In the genomic region with DNA sequence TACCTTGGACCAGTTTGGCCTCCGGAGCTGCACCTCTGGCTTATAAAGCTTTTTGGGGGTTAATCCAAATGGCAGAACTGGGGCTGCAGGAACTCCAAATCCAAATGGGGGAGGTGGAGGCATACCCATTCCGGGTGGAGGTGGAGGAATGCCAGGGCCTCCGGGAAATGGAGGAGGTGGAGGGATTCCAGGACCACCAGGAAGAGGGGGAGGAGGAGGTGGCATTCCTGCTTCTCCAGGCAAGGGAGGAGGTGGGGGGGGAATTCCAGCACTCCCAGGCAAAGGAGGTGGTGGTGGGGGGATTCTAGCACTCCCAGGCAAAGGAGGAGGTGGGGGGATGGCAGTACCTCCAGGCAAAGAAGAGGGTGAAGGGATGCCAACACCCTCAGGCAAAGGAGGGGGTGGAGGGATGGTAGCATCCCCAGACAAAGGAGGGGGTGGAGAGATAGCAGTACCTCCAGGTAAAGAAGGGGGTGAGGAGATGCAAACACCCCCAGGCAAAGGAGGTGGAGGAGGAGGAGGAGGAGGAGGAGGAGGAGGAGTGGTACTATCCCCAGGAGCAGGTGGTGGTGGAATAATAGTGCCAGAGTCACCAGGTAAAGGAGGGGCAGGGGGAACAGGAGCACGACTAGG, we compare ENCODE assay signal across 1 cellular context.
TF ChIP-seq lines count a peak whose summit lies in the region.

No MANE protein-coding gene starts in this region.

TF ChIP-seq in GM23338, 12 proteins besides CTCF, POLR2A, EP300 and RAD21 (continued from another document):
- no peak for TF ChIP-seq EZH2phosphoT487 (IDR thresholded peaks at IDR 0.05; ENCODE audit: unreplicated experiment)
- TF ChIP-seq CREB1 (CRISPR knock-in tag; IDR thresholded peaks at IDR 0.05; ENCODE audit: low read depth), result no peak
- TF ChIP-seq POLR2AphosphoS5 (IDR thresholded peaks at IDR 0.05; ENCODE audit: low read depth), result no peak
